Comparison of ENCODE assay signal across 1 cellular context in genomic region chr5:59209758-59210359, GRCh38.
TF ChIP-seq lines count a peak whose summit lies in the region.

No MANE protein-coding gene starts in this region.

TF ChIP-seq in HEK293, 187 proteins besides CTCF, POLR2A, EP300 and RAD21 (continued from another document):
- TF ChIP-seq PRDM6 (tag by site-specific recombination; IDR thresholded peaks at IDR 0.05) = peak; percentile 58
- no peak for TF ChIP-seq ZNF239 (tag by site-specific recombination; IDR thresholded peaks at IDR 0.05)
